In genomic region chr7:45593121-45593541, GRCh38 we compare ENCODE assay signal across 17 cellular contexts.
"Had no signal": no experiment of that assay in that cellular context is flagged by ENCODE, and none has a peak within 500 bp of the region (broad histone marks: within the 10 kb centered on the region; RNA-seq: fewer than 3 reads in every experiment).

No MANE protein-coding gene starts in this region.

- H3K9me3 Mint-ChIP-seq: activated T-cell treated with anti-CD3 and anti-CD28 coated beads, Interleukin-2, amount 50 U/mL, for 72 hours; dendritic cell treated with granulocyte-macrophage colony-stimulating factor and Interleukin-4, amounts not matched to agents 40 ng/mL and 50 ng/mL, for 4 days; memory B cell; nephron; stimulated activated naive CD8-positive, alpha-beta T cell treated with anti-CD3 and anti-CD28 coated beads, Interleukin-15, Interleukin-2, amounts not matched to agents 100 ng/mL and 50 ng/mL, for 24 hours; T-helper 2 cell treated with Interferon-gamma antibody and Interleukin-4, amounts not matched to agents 5 μg/mL and 100 μg/mL, for 36 hours had no signal

- H3K27me3 Mint-ChIP-seq: dendritic cell treated with granulocyte-macrophage colony-stimulating factor and Interleukin-4, amounts not matched to agents 40 ng/mL and 50 ng/mL, for 4 days; progenitor cell of endocrine pancreas; stimulated activated naive CD8-positive, alpha-beta T cell treated with anti-CD3 and anti-CD28 coated beads, Interleukin-15, Interleukin-2, amounts not matched to agents 100 ng/mL and 50 ng/mL, for 24 hours had no signal

- H3K4me3 Mint-ChIP-seq: activated T-cell treated with anti-CD3 and anti-CD28 coated beads, Interleukin-2, amount 50 U/mL, for 72 hours; dendritic cell treated with granulocyte-macrophage colony-stimulating factor and Interleukin-4, amounts not matched to agents 40 ng/mL and 50 ng/mL, for 4 days; memory B cell; nephron; stimulated activated naive CD8-positive, alpha-beta T cell treated with anti-CD3 and anti-CD28 coated beads, Interleukin-15, Interleukin-2, amounts not matched to agents 100 ng/mL and 50 ng/mL, for 24 hours; T-helper 2 cell treated with Interferon-gamma antibody and Interleukin-4, amounts not matched to agents 5 μg/mL and 100 μg/mL, for 36 hours had no signal

- H3K36me3 ChIP-seq: brain microvascular endothelial cell, left lung, upper lobe of right lung had no signal

- DNase-seq: activated CD4-positive, alpha-beta T cell treated with anti-CD3 and anti-CD28 coated beads, Interleukin-2, amount 50 U/mL, for 1 hour; activated naive CD4-positive, alpha-beta T cell; activated T-cell treated with anti-CD3 and anti-CD28 coated beads, Interleukin-2, amount 50 U/mL, for 72 hours; anterior cingulate cortex; brain microvascular endothelial cell; erythroblast; left lung; nucleus accumbens; right cardiac atrium; upper lobe of right lung had no signal

- H3K36me3 Mint-ChIP-seq: memory B cell had no signal

- H3K27ac Mint-ChIP-seq: activated T-cell treated with anti-CD3 and anti-CD28 coated beads, Interleukin-2, amount 50 U/mL, for 72 hours; dendritic cell treated with granulocyte-macrophage colony-stimulating factor and Interleukin-4, amounts not matched to agents 40 ng/mL and 50 ng/mL, for 4 days; memory B cell; nephron; progenitor cell of endocrine pancreas; stimulated activated naive CD8-positive, alpha-beta T cell treated with anti-CD3 and anti-CD28 coated beads, Interleukin-15, Interleukin-2, amounts not matched to agents 100 ng/mL and 50 ng/mL, for 24 hours; T-helper 2 cell treated with Interferon-gamma antibody and Interleukin-4, amounts not matched to agents 5 μg/mL and 100 μg/mL, for 36 hours had no signal

- H3K4me1 Mint-ChIP-seq: memory B cell had no signal

- H3K4me3 ChIP-seq: left lung, smooth muscle cell, upper lobe of right lung had no signal

- H3K27me3 ChIP-seq: brain microvascular endothelial cell, left lung, upper lobe of right lung had no signal
